10 cellular contexts compared by ENCODE assay signal in the genomic region with DNA sequence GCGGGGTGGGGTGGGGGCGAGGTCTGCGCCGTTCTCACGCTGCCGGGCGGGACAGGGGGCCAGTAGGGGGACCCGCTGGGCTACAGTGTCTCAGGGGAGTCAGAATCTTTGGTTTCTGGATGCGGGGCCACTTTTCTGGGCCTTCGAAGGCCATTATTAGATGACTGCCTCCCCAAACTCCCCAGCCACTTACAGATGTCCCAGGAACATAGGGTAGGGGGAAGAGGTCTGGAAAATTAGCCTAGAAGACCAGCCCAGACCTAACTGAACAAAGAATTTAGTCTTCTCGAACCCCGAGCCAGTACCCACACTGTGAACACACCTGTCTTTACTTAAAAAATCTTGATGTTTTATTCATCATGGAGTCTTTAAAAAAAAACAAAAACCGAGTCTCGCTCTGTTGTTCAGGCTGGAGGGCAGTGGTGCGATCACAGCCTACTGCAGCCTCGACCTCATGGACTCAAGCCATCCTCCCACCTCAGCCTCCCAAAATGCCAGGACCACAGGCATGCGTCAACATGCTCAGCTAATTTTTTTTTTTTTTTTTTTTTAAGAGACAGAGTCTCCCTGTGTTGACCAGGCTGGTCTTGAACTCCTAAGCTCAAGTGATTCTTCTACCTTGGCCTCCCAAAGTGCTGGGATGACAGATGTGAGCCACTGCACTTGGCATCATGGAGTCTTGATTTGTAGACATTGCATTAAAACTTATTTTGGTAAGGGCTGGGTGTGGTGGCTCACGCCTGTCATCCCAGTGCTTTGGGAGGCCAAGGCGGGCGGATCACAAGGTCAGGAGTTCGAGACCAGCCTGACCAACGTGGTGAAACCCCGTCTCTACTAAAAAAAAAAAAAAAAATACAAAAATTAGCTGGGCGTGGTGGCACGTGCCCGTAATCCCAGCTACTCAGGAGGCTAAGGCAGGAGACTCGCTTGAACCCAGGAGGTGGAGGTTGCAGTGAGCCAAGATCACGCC. TPM values are rescaled to one million over a fixed set of nuclear protein-coding genes. Genes with fewer than 3 reads are reported as not detected.
DNase-seq lines count a peak whose midpoint lies in the region; ATAC-seq, FAIRE-seq and TF ChIP-seq lines count a peak whose summit lies in the region.
"Had no signal": no experiment of that assay in that cellular context is flagged by ENCODE, and none has a peak within 500 bp of the region (broad histone marks: within the 10 kb centered on the region; RNA-seq: fewer than 3 reads in every experiment).

No MANE protein-coding gene starts in this region.

- H2BK20ac ChIP-seq in H1 (ENCODE audit: low read length): peak overlapping the region; percentile 94; the same call in 1 of the 2 replicates

- H2BK120ac ChIP-seq in H1 (replicated peaks; ENCODE audit: low read depth, low read length): peak overlapping the region; percentile 36

- no peaks in the 10 kb centered on the region for H4K20me1 ChIP-seq in KMS-11 (ENCODE audit: insufficient read depth)
- H4K20me1 ChIP-seq in H1 (replicated peaks in 1 of 2; ENCODE audit: control insufficient read depth in 1 of 2, insufficient read depth in 2 of 2, low read length in 2 of 2): peaks cover 6 to 8% of the 10 kb centered on the region in 2 experiments

- H3K23me2 ChIP-seq in H1 (ENCODE audit: low read depth, low read length): peaks cover 16% of the 10 kb centered on the region

- H3K14ac ChIP-seq in H1 (ENCODE audit: insufficient read length): no peak overlapping the region

- H3K4me1 Mint-ChIP-seq in nephron: peaks cover 59% of the 10 kb centered on the region

- H3K27me3 Mint-ChIP-seq in nephron (ENCODE audit: low read depth): peaks cover 12% of the 10 kb centered on the region

- no peak for TF ChIP-seq EP300 in H1 (IDR thresholded peaks at IDR 0.05; ENCODE audit: borderline replicate concordance in 1 of 2, low read depth in 2 of 2, low read length in 2 of 2)

- CTCF ChIA-PET in H1 (lab: Charles Lee; ENCODE audit: partially characterized antibody): interaction anchor here (0.6 to 19.4 kb wide), 8 partner anchors 11 to 495 kb away, joined by 3 to 287 read pairs (median 4); no protein-coding TSS in a partner anchor

- H3K27ac ChIP-seq in 22Rv1 (peak overlapping the region; percentile 58), KMS-11 (peak overlapping the region; percentile 45), H1 (ENCODE audit: low read depth, low read length) (peak overlapping the region; percentile 45; the same call in 1 of the 2 replicates)

- no peaks in the 10 kb centered on the region; the same call in 1 of the 2 replicates for H3K79me1 ChIP-seq in H1 (ENCODE audit: low read depth, low read length)

- H4K8ac ChIP-seq in H1 (ENCODE audit: extremely low read depth, insufficient read depth, low read length): no peak overlapping the region; the same call in 1 of the 2 replicates

- H2BK5ac ChIP-seq in H1 (ENCODE audit: low read depth, low read length): peak overlapping the region; percentile 83; the same call in 1 of the 2 replicates

- peak overlapping the region; percentile 74; the same call in 1 of the 2 replicates for H3K18ac ChIP-seq in H1 (ENCODE audit: extremely low read depth, low read length)

- H2BK12ac ChIP-seq in H1 (ENCODE audit: low read depth, low read length): peak overlapping the region; percentile 93

- H3K4me3 ChIP-seq in KMS-11 (IDR thresholded peaks at IDR 0.05; ENCODE audit: insufficient read depth, low read depth, low read length) (no peak overlapping the region), H1 (ENCODE audit: extremely low read depth in 1 of 4, insufficient read depth in 2 of 4, low read depth in 3 of 4, low read length in 4 of 4) (peak overlapping the region; percentile 34 to 53 (median 41); a peak in 7 of 8 replicates)

- H2AFZ ChIP-seq in KMS-11 (ENCODE audit: low read depth): no peak overlapping the region
- no peak overlapping the region for H2AFZ ChIP-seq in H1 (ENCODE audit: low read length)

- WGBS in H1 (ENCODE audit: extremely low coverage in 1 of 2, insufficient coverage in 1 of 2, insufficient read length in 1 of 2, insufficient replicate concordance in 2 of 2, low coverage in 1 of 2, low lambda C conversion rate in 2 of 2, missing lambda C conversion rate in 1 of 2), 2 experiments: 74% methylated on average over 15 of the region's 28 CpGs; no CpG with 5 or more reads in 1 of the 2 experiments

- no peaks in the 10 kb centered on the region for H3K36me3 ChIP-seq in KMS-11 (ENCODE audit: insufficient read depth)
- no peaks in the 10 kb centered on the region for H3K36me3 ChIP-seq in H1 (ENCODE audit: control insufficient read depth in 2 of 4, insufficient read depth in 4 of 4, low read length in 3 of 4)

- no peak overlapping the region for H3K23ac ChIP-seq in H1 (ENCODE audit: insufficient read length)

- H3K27me3 ChIP-seq in KMS-11 (ENCODE audit: insufficient read depth, low read depth) (no peaks in the 10 kb centered on the region), H1 (replicated peaks in 1 of 4; ENCODE audit: control insufficient read depth in 3 of 4, extremely low read depth in 1 of 4, insufficient read depth in 3 of 4, low read length in 3 of 4) (no peaks in the 10 kb centered on the region)

- peak overlapping the region; percentile 93 for H4K91ac ChIP-seq in H1 (replicated peaks; ENCODE audit: insufficient read length, low read length)

- TF ChIP-seq RAD21 in H1 (IDR thresholded peaks at IDR 0.05 in 1 of 2, conservative IDR thresholded peaks at IDR 0.05 in 1 of 2; ENCODE audit: low read depth in 2 of 2, low read length in 2 of 2): no peak

- no peaks in the 10 kb centered on the region for H3K9me3 ChIP-seq in H1 (ENCODE audit: insufficient read depth in 2 of 2, low read depth in 1 of 2, low read length in 1 of 2)

- H3K4me3 Mint-ChIP-seq in nephron: peak overlapping the region; percentile 63 to 91 (median 79)

- H3K4me2 ChIP-seq in KMS-11: peak overlapping the region; percentile 71
- H3K4me2 ChIP-seq in H1 (ENCODE audit: insufficient read depth in 1 of 2, low read depth in 2 of 2, low read length in 2 of 2): peak overlapping the region; percentile 35 to 80

- H3K4me1 ChIP-seq in KMS-11 (ENCODE audit: low read depth, poor library complexity, severe bottlenecking) (peaks cover 57% of the 10 kb centered on the region), H1 (replicated peaks in 1 of 4; ENCODE audit: control insufficient read depth in 3 of 4, insufficient read depth in 4 of 4, low read length in 3 of 4) (peaks cover 28 to 57% (median 36%) of the 10 kb centered on the region in 4 experiments)

- no peaks in the 10 kb centered on the region for H3K9me3 Mint-ChIP-seq in nephron

- POLR2A ChIA-PET in H1 (lab: Charles Lee; ENCODE audit: partially characterized antibody): interaction anchor here (0.6 to 21.0 kb wide), 17 partner anchors 8 to 185 kb away, joined by 3 to 477 read pairs (median 6); a partner anchor contains a TSS

- H3K79me2 ChIP-seq in KMS-11 (ENCODE audit: insufficient read depth, low read depth) (peaks cover 12% of the 10 kb centered on the region), H1 (ENCODE audit: control insufficient read depth in 1 of 2, insufficient read depth in 2 of 2, low read length in 2 of 2) (peaks cover 6 to 12% of the 10 kb centered on the region in 2 experiments; a peak in 3 of 4 replicates)

- H3K36me3 Mint-ChIP-seq in nephron (ENCODE audit: low read depth): no peaks in the 10 kb centered on the region

- TF ChIP-seq CTCF in 22Rv1 (IDR thresholded peaks at IDR 0.05) (no peak), KMS-11 (conservative IDR thresholded peaks at IDR 0.05; ENCODE audit: low read depth, low read length) (no peak), H1 (IDR thresholded peaks at IDR 0.05; ENCODE audit: control extremely low read depth in 1 of 3, insufficient read depth in 1 of 3, low read depth in 1 of 3, low read length in 3 of 3) (no peak), nephron (IDR thresholded peaks at IDR 0.05; ENCODE audit: unreplicated experiment in 3 of 3) (no peak)

- H2BK15ac ChIP-seq in H1 (ENCODE audit: low read length): no peak overlapping the region

- peak overlapping the region; percentile 31 to 83 (median 81) for H3K27ac Mint-ChIP-seq in nephron

- no peak overlapping the region for H3K56ac ChIP-seq in H1 (replicated peaks; ENCODE audit: insufficient read length, low read depth, low read length)

- no peak overlapping the region for H3K4ac ChIP-seq in H1 (replicated peaks; ENCODE audit: insufficient read length, low read depth, low read length)

- no peak for TF ChIP-seq POLR2A in H1 (IDR thresholded peaks at IDR 0.05; ENCODE audit: control extremely low read depth in 1 of 2, low read depth in 2 of 2, low read length in 2 of 2)

- H2AK5ac ChIP-seq in H1 (ENCODE audit: low read depth, low read length): 0 out of 2 replicates have a peak overlapping the region, but pooled peaks have one; percentile 87

- ATAC-seq in GM19035 (IDR thresholded peaks at IDR 0.05; ENCODE audit: unreplicated experiment) (no peak), HG03095 (IDR thresholded peaks at IDR 0.05; ENCODE audit: unreplicated experiment) (no peak)

- H3K9ac ChIP-seq in KMS-11 (peak overlapping the region; percentile 12; the same call in 1 of the 2 replicates), H1 (replicated peaks in 1 of 4; ENCODE audit: extremely low read depth in 1 of 4, low read depth in 3 of 4, low read length in 3 of 4) (no peak overlapping the region)

- no peak overlapping the region for H4K5ac ChIP-seq in H1 (ENCODE audit: insufficient read length, low read depth, low read length)

- DNase-seq in H1 (ENCODE audit: low read depth in 1 of 2, low spot score in 2 of 2) (no peak), cerebellar nuclear complex (lab: John Stamatoyannopoulos, UW) (no peak)
- DNase-seq in stimulated activated CD4-positive, alpha-beta T cell treated with anti-CD3 and anti-CD28 coated beads, Interleukin-2, amount 100 ng/mL, for 48 hours: no peak
- DNase-seq: T1000 had no signal

- no peak for FAIRE-seq in H1 (lab: Jason Lieb, UNC)
- FAIRE-seq: colon had no signal

RNA-seq across cellular contexts. Expression of a gene that starts 3.3 kb away (rescaled TPM):
- total RNA-seq in H1 (2021; fragmentation: NEBNext Ultra II Directional; extraction: Animal tissue kit (Norgen Biotek cat#: 25700)): 187 and 196 TPM in 2 replicates
- polyA plus RNA-seq in H1 (2011; rRNA removed): 558 and 626 TPM in 2 replicates
- polyA plus RNA-seq in H1 (2011; cell fraction: cytosol; rRNA removed): 409 TPM
- 636 TPM for polyA plus RNA-seq in H1 (2011; cell fraction: nucleus; rRNA removed)
- polyA plus RNA-seq in H1 (2012, experiment 1 of 2): 210 to 268 TPM (median 256 TPM) in 4 replicates
- polyA plus RNA-seq in H1 (2012, experiment 2 of 2): 267 TPM
- polyA plus RNA-seq in H1 (2013, experiment 1 of 2): 396 TPM
- polyA plus RNA-seq in H1 (2013, experiment 2 of 2): 418 TPM
- polyA minus RNA-seq in H1 (2011; rRNA and poly(A)+ RNA removed): 456 and 664 TPM in 2 replicates
- 124 TPM for polyA minus RNA-seq in H1 (2011; cell fraction: cytosol; rRNA and poly(A)+ RNA removed)
- 168 TPM for polyA minus RNA-seq in H1 (2011; cell fraction: nucleus; rRNA and poly(A)+ RNA removed)

RNA-seq across cellular contexts. Expression of a gene that starts 3.4 kb away (rescaled TPM):
- total RNA-seq in H1 (2021; fragmentation: NEBNext Ultra II Directional; extraction: Animal tissue kit (Norgen Biotek cat#: 25700)): 4.7 and 5.2 TPM in 2 replicates
- 5.3 and 6.9 TPM in 2 replicates for polyA plus RNA-seq in H1 (2011; rRNA removed)
- polyA plus RNA-seq in H1 (2011; cell fraction: cytosol; rRNA removed): 6.9 TPM
- 8.2 TPM for polyA plus RNA-seq in H1 (2011; cell fraction: nucleus; rRNA removed)
- polyA plus RNA-seq in H1 (2012, experiment 1 of 2): 7.5 to 8.9 TPM (median 7.9 TPM) in 4 replicates
- 9.3 TPM for polyA plus RNA-seq in H1 (2012, experiment 2 of 2)
- 10.1 TPM for polyA plus RNA-seq in H1 (2013, experiment 1 of 2)
- polyA plus RNA-seq in H1 (2013, experiment 2 of 2): 10.6 TPM
- polyA minus RNA-seq in H1 (2011; rRNA and poly(A)+ RNA removed): 3.2 and 3.8 TPM in 2 replicates
- 5.0 TPM for polyA minus RNA-seq in H1 (2011; cell fraction: cytosol; rRNA and poly(A)+ RNA removed)
- polyA minus RNA-seq in H1 (2011; cell fraction: nucleus; rRNA and poly(A)+ RNA removed): 5.1 TPM

RNA-seq across cellular contexts. Expression of a gene that starts 26.8 kb away (rescaled TPM):
- 2,224 and 2,297 TPM in 2 replicates for total RNA-seq in H1 (2021; fragmentation: NEBNext Ultra II Directional; extraction: Animal tissue kit (Norgen Biotek cat#: 25700))
- polyA plus RNA-seq in H1 (2011; rRNA removed): 1,244 and 1,564 TPM in 2 replicates
- 1,987 TPM for polyA plus RNA-seq in H1 (2011; cell fraction: cytosol; rRNA removed)
- polyA plus RNA-seq in H1 (2011; cell fraction: nucleus; rRNA removed): 1,165 TPM
- polyA plus RNA-seq in H1 (2012, experiment 1 of 2): 2,191 to 2,644 TPM (median 2,404 TPM) in 4 replicates
- polyA plus RNA-seq in H1 (2012, experiment 2 of 2): 384 TPM
- polyA plus RNA-seq in H1 (2013, experiment 1 of 2): 1,706 TPM
- 1,654 TPM for polyA plus RNA-seq in H1 (2013, experiment 2 of 2)
- 1,724 and 1,899 TPM in 2 replicates for polyA minus RNA-seq in H1 (2011; rRNA and poly(A)+ RNA removed)
- 850 TPM for polyA minus RNA-seq in H1 (2011; cell fraction: cytosol; rRNA and poly(A)+ RNA removed)
- polyA minus RNA-seq in H1 (2011; cell fraction: nucleus; rRNA and poly(A)+ RNA removed): 610 TPM

RNA-seq across cellular contexts. Expression of a gene that starts 37.2 kb away (rescaled TPM):
- total RNA-seq in H1 (2021; fragmentation: NEBNext Ultra II Directional; extraction: Animal tissue kit (Norgen Biotek cat#: 25700)): 29.5 and 32.3 TPM in 2 replicates
- 65.0 and 73.7 TPM in 2 replicates for polyA plus RNA-seq in H1 (2011; rRNA removed)
- 49.6 TPM for polyA plus RNA-seq in H1 (2011; cell fraction: cytosol; rRNA removed)
- polyA plus RNA-seq in H1 (2011; cell fraction: nucleus; rRNA removed): 90.4 TPM
- polyA plus RNA-seq in H1 (2012, experiment 1 of 2): 26.2 to 41.2 TPM (median 36.7 TPM) in 4 replicates
- 48.9 TPM for polyA plus RNA-seq in H1 (2012, experiment 2 of 2)
- polyA plus RNA-seq in H1 (2013, experiment 1 of 2): 43.7 TPM
- 43.6 TPM for polyA plus RNA-seq in H1 (2013, experiment 2 of 2)
- polyA minus RNA-seq in H1 (2011; rRNA and poly(A)+ RNA removed): 48.1 and 49.1 TPM in 2 replicates
- 21.4 TPM for polyA minus RNA-seq in H1 (2011; cell fraction: cytosol; rRNA and poly(A)+ RNA removed)
- 25.3 TPM for polyA minus RNA-seq in H1 (2011; cell fraction: nucleus; rRNA and poly(A)+ RNA removed)

RNA-seq across cellular contexts. Expression of a gene that starts 45.3 kb away (rescaled TPM):
- total RNA-seq in H1 (2021; fragmentation: NEBNext Ultra II Directional; extraction: Animal tissue kit (Norgen Biotek cat#: 25700)): 10.8 and 13.5 TPM in 2 replicates
- 19.2 and 22.9 TPM in 2 replicates for polyA plus RNA-seq in H1 (2011; rRNA removed)
- polyA plus RNA-seq in H1 (2011; cell fraction: cytosol; rRNA removed): 18.8 TPM
- 14.3 TPM for polyA plus RNA-seq in H1 (2011; cell fraction: nucleus; rRNA removed)
- polyA plus RNA-seq in H1 (2012, experiment 1 of 2): 12.7 to 17.1 TPM (median 13.6 TPM) in 4 replicates
- 17.0 TPM for polyA plus RNA-seq in H1 (2012, experiment 2 of 2)
- 6.2 TPM for polyA plus RNA-seq in H1 (2013, experiment 1 of 2)
- 7.5 TPM for polyA plus RNA-seq in H1 (2013, experiment 2 of 2)
- 7.0 and 9.3 TPM in 2 replicates for polyA minus RNA-seq in H1 (2011; rRNA and poly(A)+ RNA removed)
- 7.8 TPM for polyA minus RNA-seq in H1 (2011; cell fraction: cytosol; rRNA and poly(A)+ RNA removed)
- polyA minus RNA-seq in H1 (2011; cell fraction: nucleus; rRNA and poly(A)+ RNA removed): 12.2 TPM
